11 cellular contexts compared by ENCODE assay signal in the genomic region with DNA sequence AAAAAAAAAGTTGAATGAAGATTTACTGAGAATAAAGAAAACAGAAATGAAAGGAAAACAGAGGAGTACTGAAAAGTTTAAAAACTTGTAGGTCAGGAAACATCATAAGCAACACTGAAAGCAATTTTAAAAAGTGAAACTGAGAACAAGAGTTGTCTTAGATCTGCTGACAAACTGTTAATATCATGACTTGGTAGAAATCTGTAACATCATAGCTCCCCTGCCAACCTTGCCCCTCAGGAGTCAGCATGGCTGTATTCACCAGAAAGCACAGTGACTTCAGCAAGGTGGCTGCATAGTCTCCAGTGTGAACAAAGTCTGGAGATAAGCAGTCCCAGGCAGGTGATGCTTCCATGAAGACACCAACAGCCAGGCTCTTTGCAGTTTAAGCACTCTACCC. TPM values are rescaled to one million over a fixed set of nuclear protein-coding genes. Genes with fewer than 3 reads are reported as not detected.
DNase-seq lines count a peak whose midpoint lies in the region; ATAC-seq and TF ChIP-seq lines count a peak whose summit lies in the region.
"Had no signal": no experiment of that assay in that cellular context is flagged by ENCODE, and none has a peak within 500 bp of the region (broad histone marks: within the 10 kb centered on the region; RNA-seq: fewer than 3 reads in every experiment).

No MANE protein-coding gene starts in this region.

- H3K27ac Mint-ChIP-seq in activated CD8-positive, alpha-beta memory T cell treated with anti-CD3 and anti-CD28 coated beads, Interleukin-2, amount 10 ng/mL, durations not matched to agents 7 days and 5 days: peak overlapping the region; percentile 75
- H3K27ac Mint-ChIP-seq in stimulated activated effector memory CD8-positive, alpha-beta T cell treated with anti-CD3 and anti-CD28 coated beads, Interleukin-12 subunit alpha, Interleukin-12 subunit beta, amount 100 ng/mL, for 72 hours: no peak overlapping the region
- H3K27ac Mint-ChIP-seq in WTC11 (no peak overlapping the region), T-cell (peak overlapping the region in 1 of 2 donors; percentile 85)

- peak; percentile 66 for ATAC-seq in activated CD8-positive, alpha-beta memory T cell treated with anti-CD3 and anti-CD28 coated beads, Interleukin-2, amount 10 ng/mL, durations not matched to agents 7 days and 5 days
- peak; percentile 57 for ATAC-seq in HG03469 (IDR thresholded peaks at IDR 0.05; ENCODE audit: unreplicated experiment)
- peak; percentile 75 for ATAC-seq in stimulated activated effector memory CD8-positive, alpha-beta T cell treated with anti-CD3 and anti-CD28 coated beads, Interleukin-12 subunit alpha, Interleukin-12 subunit beta, amount 100 ng/mL, for 72 hours
- no peak for ATAC-seq in WTC11
- no peak for ATAC-seq in T-cell (replicated peaks in 1 of 4)

- H3K27me3 Mint-ChIP-seq in activated CD8-positive, alpha-beta memory T cell treated with anti-CD3 and anti-CD28 coated beads, Interleukin-2, amount 10 ng/mL, durations not matched to agents 7 days and 5 days: no peaks in the 10 kb centered on the region
- H3K27me3 Mint-ChIP-seq in WTC11 (ENCODE audit: low read depth) (no peaks in the 10 kb centered on the region; the same call in 1 of the 2 replicates), T-cell (no peaks in the 10 kb centered on the region)

- H3K9me3 ChIP-seq in HEK293 (ENCODE audit: control insufficient read depth, insufficient read depth, low read depth, low read length): no peaks in the 10 kb centered on the region

- POLR2A ChIA-PET in HEK293 (lab: Yijun Ruan, JAX) (interaction anchor here (0.7 kb wide), 1 partner anchor 265 kb away, joined by 5 read pairs; no protein-coding TSS in a partner anchor), WTC11 (lab: Charles Lee) (no interaction called here), T-cell (lab: Charles Lee) (interaction anchor here in 1 of 2 donors (0.7 kb wide), 1 partner anchor 15 kb away, joined by 5 read pairs; no protein-coding TSS in a partner anchor)

- no peak for TF ChIP-seq CTCF in HEK293 (tag by site-specific recombination; IDR thresholded peaks at IDR 0.05)
- no peak for TF ChIP-seq CTCF in WTC11 (IDR thresholded peaks at IDR 0.05)

- H3K4me1 ChIP-seq in HEK293 (ENCODE audit: control insufficient read depth, insufficient read depth, low read length): peaks cover 4% of the 10 kb centered on the region; the same call in 1 of the 2 replicates

- no peak for DNase-seq in activated CD8-positive, alpha-beta memory T cell treated with anti-CD3 and anti-CD28 coated beads, Interleukin-2, amount 10 ng/mL, durations not matched to agents 7 days and 5 days
- DNase-seq in activated CD8-positive, alpha-beta memory T cell treated with anti-CD3 and anti-CD28 coated beads, Interleukin-2, amount 50 U/mL, for 4 hours: no peak
- no peak for DNase-seq in stimulated activated effector memory CD8-positive, alpha-beta T cell treated with anti-CD3 and anti-CD28 coated beads, Interleukin-12 subunit alpha, Interleukin-12 subunit beta, amount 100 ng/mL, for 72 hours (ENCODE audit: low spot score in 2 of 2)
- DNase-seq in WTC11 (ENCODE audit: low spot score): no peak
- no peak for DNase-seq in UCSD-AML1 (lab: John Stamatoyannopoulos, UW; ENCODE audit: unreplicated experiment)
- no peak for DNase-seq in T-cell
- DNase-seq: activated CD4-positive, alpha-beta T cell treated with anti-CD3 and anti-CD28 coated beads for 48 hours; glutamatergic neuron had no signal

- H3K4me3 ChIP-seq in HEK293 (ENCODE audit: low read depth, low read length): no peak overlapping the region

- no peaks in the 10 kb centered on the region for H3K9me3 Mint-ChIP-seq in activated CD8-positive, alpha-beta memory T cell treated with anti-CD3 and anti-CD28 coated beads, Interleukin-2, amount 10 ng/mL, durations not matched to agents 7 days and 5 days (ENCODE audit: low read depth)
- no peaks in the 10 kb centered on the region for H3K9me3 Mint-ChIP-seq in stimulated activated effector memory CD8-positive, alpha-beta T cell treated with anti-CD3 and anti-CD28 coated beads, Interleukin-12 subunit alpha, Interleukin-12 subunit beta, amount 100 ng/mL, for 72 hours
- H3K9me3 Mint-ChIP-seq in WTC11 (no peaks in the 10 kb centered on the region), T-cell (no peaks in the 10 kb centered on the region)

- no peak overlapping the region for H3K27ac ChIP-seq in HEK293 (ENCODE audit: extremely low read depth, low read depth, low read length)

- H3K4me1 Mint-ChIP-seq in activated CD8-positive, alpha-beta memory T cell treated with anti-CD3 and anti-CD28 coated beads, Interleukin-2, amount 10 ng/mL, durations not matched to agents 7 days and 5 days: peaks cover 60% of the 10 kb centered on the region
- H3K4me1 Mint-ChIP-seq in stimulated activated effector memory CD8-positive, alpha-beta T cell treated with anti-CD3 and anti-CD28 coated beads, Interleukin-12 subunit alpha, Interleukin-12 subunit beta, amount 100 ng/mL, for 72 hours: peaks cover 53% of the 10 kb centered on the region
- H3K4me1 Mint-ChIP-seq in WTC11 (peaks cover 22% of the 10 kb centered on the region), T-cell (peaks cover 43 to 69% (median 53%) of the 10 kb centered on the region in 3 donors)

- H3K4me3 Mint-ChIP-seq in activated CD8-positive, alpha-beta memory T cell treated with anti-CD3 and anti-CD28 coated beads, Interleukin-2, amount 10 ng/mL, durations not matched to agents 7 days and 5 days: peak overlapping the region; percentile 22
- H3K4me3 Mint-ChIP-seq in stimulated activated effector memory CD8-positive, alpha-beta T cell treated with anti-CD3 and anti-CD28 coated beads, Interleukin-12 subunit alpha, Interleukin-12 subunit beta, amount 100 ng/mL, for 72 hours: no peak overlapping the region
- no peak overlapping the region for H3K4me3 Mint-ChIP-seq in WTC11
- no peak overlapping the region for H3K4me3 Mint-ChIP-seq in T-cell

- H3K36me3 ChIP-seq in HEK293 (ENCODE audit: control insufficient read depth in 2 of 2, insufficient read depth in 1 of 2, low read length in 2 of 2): peaks cover 6 to 59% of the 10 kb centered on the region in 2 experiments; a peak in 2 of 3 replicates

- CTCF ChIA-PET in activated CD8-positive, alpha-beta memory T cell treated with anti-CD3 and anti-CD28 coated beads, Interleukin-2, amount 10 ng/mL, durations not matched to agents 7 days and 5 days (lab: Charles Lee): no interaction called here
- CTCF ChIA-PET in HEK293 (lab: Yijun Ruan, JAX) (interaction anchor here (0.5 kb wide), 1 partner anchor 57 kb away, joined by 3 read pairs; no protein-coding TSS in a partner anchor), WTC11 (lab: Charles Lee) (no interaction called here), T-cell (lab: Charles Lee) (no interaction called here)

- H3K36me3 Mint-ChIP-seq in activated CD8-positive, alpha-beta memory T cell treated with anti-CD3 and anti-CD28 coated beads, Interleukin-2, amount 10 ng/mL, durations not matched to agents 7 days and 5 days: peaks cover 12% of the 10 kb centered on the region
- peaks cover 69% of the 10 kb centered on the region for H3K36me3 Mint-ChIP-seq in stimulated activated effector memory CD8-positive, alpha-beta T cell treated with anti-CD3 and anti-CD28 coated beads, Interleukin-12 subunit alpha, Interleukin-12 subunit beta, amount 100 ng/mL, for 72 hours
- H3K36me3 Mint-ChIP-seq in WTC11 (peaks cover 1% of the 10 kb centered on the region; the same call in 1 of the 2 replicates), T-cell (peaks cover 16% of the 10 kb centered on the region)

TF ChIP-seq in HEK293, 187 proteins besides CTCF, POLR2A, EP300 and RAD21 (continues in another document):
- TF ChIP-seq, protein P1, sequence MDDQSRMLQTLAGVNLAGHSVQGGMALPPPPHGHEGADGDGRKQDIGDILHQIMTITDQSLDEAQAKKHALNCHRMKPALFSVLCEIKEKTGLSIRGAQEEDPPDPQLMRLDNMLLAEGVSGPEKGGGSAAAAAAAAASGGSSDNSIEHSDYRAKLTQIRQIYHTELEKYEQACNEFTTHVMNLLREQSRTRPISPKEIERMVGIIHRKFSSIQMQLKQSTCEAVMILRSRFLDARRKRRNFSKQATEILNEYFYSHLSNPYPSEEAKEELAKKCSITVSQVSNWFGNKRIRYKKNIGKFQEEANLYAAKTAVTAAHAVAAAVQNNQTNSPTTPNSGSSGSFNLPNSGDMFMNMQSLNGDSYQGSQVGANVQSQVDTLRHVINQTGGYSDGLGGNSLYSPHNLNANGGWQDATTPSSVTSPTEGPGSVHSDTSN (CRISPR knock-in tag; IDR thresholded peaks at IDR 0.05): no peak
- TF ChIP-seq ZNF544 (tag by site-specific recombination; IDR thresholded peaks at IDR 0.05): no peak
- no peak for TF ChIP-seq ZBTB7A (tag by site-specific recombination; IDR thresholded peaks at IDR 0.05; ENCODE audit: low read depth)

TF ChIP-seq in WTC11, 78 proteins besides CTCF, POLR2A, EP300 and RAD21 (continues in another document):
- TF ChIP-seq, protein P2, sequence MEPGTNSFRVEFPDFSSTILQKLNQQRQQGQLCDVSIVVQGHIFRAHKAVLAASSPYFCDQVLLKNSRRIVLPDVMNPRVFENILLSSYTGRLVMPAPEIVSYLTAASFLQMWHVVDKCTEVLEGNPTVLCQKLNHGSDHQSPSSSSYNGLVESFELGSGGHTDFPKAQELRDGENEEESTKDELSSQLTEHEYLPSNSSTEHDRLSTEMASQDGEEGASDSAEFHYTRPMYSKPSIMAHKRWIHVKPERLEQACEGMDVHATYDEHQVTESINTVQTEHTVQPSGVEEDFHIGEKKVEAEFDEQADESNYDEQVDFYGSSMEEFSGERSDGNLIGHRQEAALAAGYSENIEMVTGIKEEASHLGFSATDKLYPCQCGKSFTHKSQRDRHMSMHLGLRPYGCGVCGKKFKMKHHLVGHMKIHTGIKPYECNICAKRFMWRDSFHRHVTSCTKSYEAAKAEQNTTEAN (CRISPR knock-in tag; IDR thresholded peaks at IDR 0.05): no peak
- no peak for TF ChIP-seq FOXK1 (CRISPR knock-in tag; IDR thresholded peaks at IDR 0.05)
- TF ChIP-seq, protein P3, sequence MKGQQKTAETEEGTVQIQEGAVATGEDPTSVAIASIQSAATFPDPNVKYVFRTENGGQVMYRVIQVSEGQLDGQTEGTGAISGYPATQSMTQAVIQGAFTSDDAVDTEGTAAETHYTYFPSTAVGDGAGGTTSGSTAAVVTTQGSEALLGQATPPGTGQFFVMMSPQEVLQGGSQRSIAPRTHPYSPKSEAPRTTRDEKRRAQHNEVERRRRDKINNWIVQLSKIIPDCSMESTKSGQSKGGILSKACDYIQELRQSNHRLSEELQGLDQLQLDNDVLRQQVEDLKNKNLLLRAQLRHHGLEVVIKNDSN (CRISPR knock-in tag; IDR thresholded peaks at IDR 0.05): no peak

RNA-seq across cellular contexts. Expression of a gene that starts 5.3 kb away (rescaled TPM):
- 10 to 100 TPM; 49.1 to 64.5 TPM for total RNA-seq in activated CD8-positive, alpha-beta memory T cell treated with anti-CD3 and anti-CD28 coated beads, Interleukin-2, amount 10 ng/mL, durations not matched to agents 7 days and 5 days
- total RNA-seq in WTC11 (2021) (28.9 to 34.0 TPM (median 30.6 TPM) in 3 replicates), T-cell (10 to 100 TPM; 21.7 to 35.6 (median 35.0) TPM)

RNA-seq across cellular contexts. Expression of a gene that starts 29.8 kb away (rescaled TPM):
- total RNA-seq in activated CD8-positive, alpha-beta memory T cell treated with anti-CD3 and anti-CD28 coated beads, Interleukin-2, amount 10 ng/mL, durations not matched to agents 7 days and 5 days: 10 to 100 TPM; 17.8 to 25.0 TPM
- total RNA-seq in WTC11 (2021) (21.8 to 22.6 TPM (median 22.2 TPM) in 3 replicates), T-cell (10 to 100 TPM; 17.8 to 27.0 (median 24.8) TPM)

RNA-seq across cellular contexts. Expression of a gene that starts 29.8 kb away (rescaled TPM):
- not detected for total RNA-seq in activated CD8-positive, alpha-beta memory T cell treated with anti-CD3 and anti-CD28 coated beads, Interleukin-2, amount 10 ng/mL, durations not matched to agents 7 days and 5 days
- 0.18 to 0.61 TPM in 2 of 3 replicates, not detected in the other for total RNA-seq in WTC11 (2021)
- not detected for total RNA-seq in T-cell
- total RNA-seq: A673 had no signal

Comparison
In these comparisons a context has a peak if more than half of its experiments do, and no peak if none do; other contexts are left out.
1. ATAC-seq: peak in activated CD8-positive, alpha-beta memory T cell treated with anti-CD3 and anti-CD28 coated beads, Interleukin-2, amount 10 ng/mL, durations not matched to agents 7 days and 5 days (single experiment), HG03469 (single experiment) and stimulated activated effector memory CD8-positive, alpha-beta T cell treated with anti-CD3 and anti-CD28 coated beads, Interleukin-12 subunit alpha, Interleukin-12 subunit beta, amount 100 ng/mL, for 72 hours (single experiment); none in WTC11 (single experiment) and T-cell (0 of 4).